17 cellular contexts compared by ENCODE assay signal in genomic region chr3:175107231-175107630, GRCh38.
DNase-seq lines count a peak whose midpoint lies in the region; ATAC-seq lines count a peak whose summit lies in the region.
"Had no signal": no experiment of that assay in that cellular context is flagged by ENCODE, and none has a peak within 500 bp of the region (broad histone marks: within the 10 kb centered on the region; RNA-seq: fewer than 3 reads in every experiment).

No MANE protein-coding gene starts in this region.

- ATAC-seq in HG03280 (IDR thresholded peaks at IDR 0.05; ENCODE audit: unreplicated experiment): no peak
- ATAC-seq: HepG2 had no signal

- DNase-seq in NCI-H82 (lab: John Stamatoyannopoulos, UW) (peak; percentile 15), NCI-H82 treated with DMSO at 0.1 percent for 48 hours (lab: John Stamatoyannopoulos, UW; ENCODE audit: unreplicated experiment) (no peak), brain pericyte (ENCODE audit: low read depth, low spot score) (peak; percentile 45), iris pigment epithelial cell (ENCODE audit: low read depth) (peak; percentile 39), SHP77 treated with DMSO at 0.1 percent for 48 hours (lab: John Stamatoyannopoulos, UW) (no peak)
- DNase-seq in activated CD4-positive, alpha-beta T cell treated with anti-CD3 and anti-CD28 coated beads, Interleukin-2, amount 50 U/mL, for 4 hours: no peak
- DNase-seq: DMS79, H7, KBM-7, NCI-H1092 treated with DMSO at 0.1 percent for 48 hours, NCI-H1436 treated with DMSO at 0.1 percent for 48 hours, NCI-H1930, NCI-H2227 treated with DMSO at 0.1 percent for 48 hours, NCI-H510A, OCI-M1 had no signal

Comparison
In these comparisons a context has a peak if more than half of its experiments do, and no peak if none do; other contexts are left out.
1. DNase-seq: peak in NCI-H82 (single experiment), brain pericyte (single experiment) and iris pigment epithelial cell (single experiment); none in NCI-H82 treated with DMSO at 0.1 percent for 48 hours (single experiment), SHP77 treated with DMSO at 0.1 percent for 48 hours (single experiment) and activated CD4-positive, alpha-beta T cell treated with anti-CD3 and anti-CD28 coated beads, Interleukin-2, amount 50 U/mL, for 4 hours (0 of 2).